17 cellular contexts compared by ENCODE assay signal in genomic region chr6:151275566-151275965, GRCh38.
"Had no signal": no experiment of that assay in that cellular context is flagged by ENCODE, and none has a peak within 500 bp of the region (broad histone marks: within the 10 kb centered on the region; RNA-seq: fewer than 3 reads in every experiment).

No MANE protein-coding gene starts in this region.

- DNase-seq: activated CD4-positive, alpha-beta T cell treated with anti-CD3 and anti-CD28 coated beads for 4 hours; activated CD8-positive, alpha-beta T cell treated with anti-CD3 and anti-CD28 coated beads for 36 hours; activated naive CD4-positive, alpha-beta T cell treated with Interleukin-2 at 50 U/mL for 16 hours; activated T-cell treated with anti-CD3 and anti-CD28 coated beads, Interleukin-2, amount 50 U/mL, for 24 hours; anterior cingulate cortex; effector CD4-positive, alpha-beta T cell; immature natural killer cell; left ventricle myocardium superior; natural killer cell; retina; stimulated activated CD4-positive, alpha-beta T cell treated with anti-CD3 and anti-CD28 coated beads, Interleukin-2, amount 100 ng/mL, for 48 hours; stimulated activated naive CD8-positive, alpha-beta T cell treated with anti-CD3 and anti-CD28 coated beads, Interleukin-15, amount 100 ng/mL, for 72 hours; testis; upper lobe of left lung had no signal

- H3K4me1 ChIP-seq: testis had no signal

- H3K4me1 Mint-ChIP-seq: central memory CD8-positive, alpha-beta T cell; immature natural killer cell; natural killer cell; stimulated activated naive CD8-positive, alpha-beta T cell treated with anti-CD3 and anti-CD28 coated beads, Interleukin-15, amount 100 ng/mL, for 72 hours had no signal

- H3K9me3 ChIP-seq: testis, upper lobe of left lung had no signal

- H3K9me3 Mint-ChIP-seq: activated CD8-positive, alpha-beta T cell treated with anti-CD3 and anti-CD28 coated beads for 36 hours; activated T-cell treated with anti-CD3 and anti-CD28 coated beads, Interleukin-2, amount 50 U/mL, for 24 hours; activated T-helper 2 cell treated with anti-CD3 and anti-CD28 coated beads, Interferon-gamma antibody, Interleukin-2, Interleukin-4, amounts not matched to agents 10 μg/mL and 5 μg/mL and 100 μg/mL, durations not matched to agents 14 hours and 24 hours and 36 hours; central memory CD8-positive, alpha-beta T cell; immature natural killer cell; natural killer cell; stimulated activated naive CD8-positive, alpha-beta T cell treated with anti-CD3 and anti-CD28 coated beads, Interleukin-15, amount 100 ng/mL, for 72 hours had no signal

- H3K27ac ChIP-seq: testis had no signal

- H3K27ac Mint-ChIP-seq: activated CD8-positive, alpha-beta T cell treated with anti-CD3 and anti-CD28 coated beads for 36 hours; activated T-cell treated with anti-CD3 and anti-CD28 coated beads, Interleukin-2, amount 50 U/mL, for 24 hours; activated T-helper 2 cell treated with anti-CD3 and anti-CD28 coated beads, Interferon-gamma antibody, Interleukin-2, Interleukin-4, amounts not matched to agents 10 μg/mL and 5 μg/mL and 100 μg/mL, durations not matched to agents 14 hours and 24 hours and 36 hours; immature natural killer cell; natural killer cell; stimulated activated naive CD8-positive, alpha-beta T cell treated with anti-CD3 and anti-CD28 coated beads, Interleukin-15, amount 100 ng/mL, for 72 hours had no signal

- H3K36me3 Mint-ChIP-seq: immature natural killer cell, natural killer cell had no signal

- H3K27me3 ChIP-seq: testis, upper lobe of left lung had no signal

- H3K36me3 ChIP-seq: upper lobe of left lung had no signal

- H3K4me3 Mint-ChIP-seq: activated CD8-positive, alpha-beta T cell treated with anti-CD3 and anti-CD28 coated beads for 36 hours; activated T-cell treated with anti-CD3 and anti-CD28 coated beads, Interleukin-2, amount 50 U/mL, for 24 hours; central memory CD8-positive, alpha-beta T cell; immature natural killer cell; natural killer cell; stimulated activated naive CD8-positive, alpha-beta T cell treated with anti-CD3 and anti-CD28 coated beads, Interleukin-15, amount 100 ng/mL, for 72 hours had no signal

- H3K4me3 ChIP-seq: SK-N-MC, testis, upper lobe of left lung had no signal
